ENCODE assay signal across 16 cellular contexts in the genomic region with DNA sequence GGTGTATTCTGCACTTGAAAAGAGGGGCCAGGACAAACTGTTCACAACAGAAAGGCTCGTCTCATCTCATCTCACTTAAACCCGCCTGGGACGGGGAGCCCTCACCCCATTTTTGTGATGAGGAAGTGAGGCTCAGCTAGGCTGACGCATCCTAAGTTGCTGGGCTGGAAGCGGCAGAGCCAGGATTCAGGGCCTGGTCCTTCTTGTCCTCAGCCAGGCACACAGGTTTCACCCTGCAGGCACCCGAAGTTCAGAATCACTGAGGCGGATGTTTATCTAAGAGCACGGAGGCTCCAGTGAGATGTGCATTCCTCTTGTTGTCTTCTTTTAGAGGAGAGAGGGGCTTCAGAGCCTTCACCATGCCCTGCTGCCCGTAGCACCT.
"Had no signal": no experiment of that assay in that cellular context is flagged by ENCODE, and none has a peak within 500 bp of the region (broad histone marks: within the 10 kb centered on the region; RNA-seq: fewer than 3 reads in every experiment).

No MANE protein-coding gene starts in this region.

- DNase-seq: activated CD4-positive, alpha-beta T cell treated with anti-CD3 and anti-CD28 coated beads for 36 hours; activated CD8-positive, alpha-beta memory T cell treated with anti-CD3 and anti-CD28 coated beads, Interleukin-2, amount 50 U/mL, for 4 hours; activated CD8-positive, alpha-beta T cell treated with anti-CD3 and anti-CD28 coated beads for 36 hours; activated gamma-delta T cell treated with Interleukin-2 at 50 U/mL for 16 hours; activated naive CD8-positive, alpha-beta T cell treated with anti-CD3 and anti-CD28 coated beads for 36 hours; activated T-cell treated with anti-CD3 and anti-CD28 coated beads, Interleukin-2, amount 50 U/mL, for 72 hours; kidney; naive B cell; occipital lobe; stimulated activated CD4-positive, alpha-beta T cell treated with anti-CD3 and anti-CD28 coated beads, Interleukin-15, amount 100 ng/mL, for 24 hours; stimulated activated CD4-positive, alpha-beta T cell treated with anti-CD3 and anti-CD28 coated beads, Interleukin-4, amount 100 ng/mL, for 24 hours; stimulated activated naive CD8-positive, alpha-beta T cell treated with anti-CD3 and anti-CD28 coated beads, Interleukin-15, amount 100 ng/mL, for 72 hours; T-helper 1 cell; testis; WERI-Rb-1 had no signal

- H3K27me3 ChIP-seq: gastrocnemius medialis, testis had no signal

- H3K27ac ChIP-seq: gastrocnemius medialis, testis, WERI-Rb-1 had no signal

- H3K4me3 ChIP-seq: gastrocnemius medialis, testis had no signal

- H3K9me3 ChIP-seq: gastrocnemius medialis, testis had no signal

- H3K36me3 ChIP-seq: gastrocnemius medialis, WERI-Rb-1 had no signal
